ENCODE assay signal across 26 cellular contexts in the genomic region with DNA sequence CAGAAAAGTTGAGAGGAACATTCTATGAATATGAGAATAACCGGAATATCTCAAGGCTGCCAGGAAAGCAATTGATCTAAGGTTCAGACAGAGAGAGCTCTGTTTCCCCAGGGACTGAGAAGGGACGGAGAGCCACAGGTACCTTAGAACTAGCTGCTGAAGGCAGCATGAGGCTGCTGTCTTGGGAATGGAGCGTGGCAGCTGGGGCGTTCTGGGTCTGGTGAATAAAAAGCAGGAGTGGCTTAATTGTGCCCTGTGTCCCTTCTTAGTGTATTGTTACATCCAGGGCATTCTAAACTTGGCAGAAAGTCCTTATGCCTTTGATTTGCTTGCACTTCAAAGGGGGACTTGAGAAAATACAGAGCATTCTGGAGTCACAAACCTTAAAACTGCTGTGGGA.
"Had no signal": no experiment of that assay in that cellular context is flagged by ENCODE, and none has a peak within 500 bp of the region (broad histone marks: within the 10 kb centered on the region; RNA-seq: fewer than 3 reads in every experiment).

No MANE protein-coding gene starts in this region.

- ATAC-seq: activated CD4-positive, CD25-positive, alpha-beta regulatory T cell treated with anti-CD3 and anti-CD28 coated beads, Interleukin-2, amount 50 U/mL, for 24 hours; activated CD8-positive, alpha-beta T cell treated with anti-CD3 and anti-CD28 coated beads for 36 hours; activated T-cell treated with anti-CD3 and anti-CD28 coated beads, Interleukin-2, amount 50 U/mL, for 4 hours; activated T-helper 17 cell treated with anti-CD3 and anti-CD28 coated beads, Interleukin-2, amount 50 U/mL, for 72 hours; esophagus mucosa; T-helper 17 cell had no signal

- DNase-seq: activated B cell treated with CpG ODN at 0.5 μM for 24 hours; activated CD4-positive, alpha-beta T cell treated with anti-CD3 and anti-CD28 coated beads for 48 hours; activated CD4-positive, alpha-beta T cell treated with anti-CD3 and anti-CD28 coated beads, Interleukin-2, amount 50 U/mL, for 1 hour; activated CD4-positive, alpha-beta T cell treated with anti-CD3 and anti-CD28 coated beads, Interleukin-2, amount 50 U/mL, for 48 hours; activated CD8-positive, alpha-beta memory T cell treated with anti-CD3 and anti-CD28 coated beads for 24 hours; activated CD8-positive, alpha-beta T cell treated with anti-CD3 and anti-CD28 coated beads for 36 hours; activated effector memory CD4-positive, alpha-beta T cell treated with Interleukin-2 at 50 U/mL for 16 hours; activated gamma-delta T cell treated with Interleukin-2 at 50 U/mL for 16 hours; activated naive CD4-positive, alpha-beta T cell treated with anti-CD3 and anti-CD28 coated beads, Interleukin-2, amount 50 U/mL, for 16 hours; activated naive CD4-positive, alpha-beta T cell treated with Interleukin-2 at 50 U/mL for 16 hours; activated T-cell treated with anti-CD3 and anti-CD28 coated beads, Interleukin-2, amount 50 U/mL, for 4 hours; amniotic stem cell; anterior cingulate cortex; brain microvascular endothelial cell; dorsolateral prefrontal cortex; effector memory CD4-positive, alpha-beta T cell; endodermal cell; foreskin fibroblast; T-helper 1 cell; T-helper 17 cell; T1000; WERI-Rb-1 had no signal

- H3K36me3 ChIP-seq: brain microvascular endothelial cell, WERI-Rb-1 had no signal

- H3K27ac ChIP-seq: brain microvascular endothelial cell, coronary artery, WERI-Rb-1 had no signal

- H3K4me3 ChIP-seq: coronary artery, dorsolateral prefrontal cortex had no signal

- H3K27me3 ChIP-seq: brain microvascular endothelial cell, dorsolateral prefrontal cortex had no signal
